In genomic region chr2:177075254-177075653, GRCh38 we compare ENCODE assay signal across 25 cellular contexts.
A peak's percentile ranks its signal among the peaks of the same experiment; 100 is the strongest.
DNase-seq lines count a peak whose midpoint lies in the region; ATAC-seq, FAIRE-seq and TF ChIP-seq lines count a peak whose summit lies in the region.
"Had no signal": no experiment of that assay in that cellular context is flagged by ENCODE, and none has a peak within 500 bp of the region (broad histone marks: within the 10 kb centered on the region; RNA-seq: fewer than 3 reads in every experiment).

No MANE protein-coding gene starts in this region.

- no peak overlapping the region for H3K27ac Mint-ChIP-seq in GM23338
- no peak overlapping the region for H3K27ac Mint-ChIP-seq in astrocyte (ENCODE audit: unreplicated experiment)
- no peak overlapping the region for H3K27ac Mint-ChIP-seq in activated T-cell treated with anti-CD3 and anti-CD28 coated beads, Interleukin-2, amount 50 U/mL, for 24 hours
- H3K27ac Mint-ChIP-seq: CD4-positive, CD25-positive, alpha-beta regulatory T cell; T-cell had no signal

- H3K4me3 ChIP-seq in GM23338 (no peak overlapping the region), astrocyte (ENCODE audit: insufficient read depth, low read depth, low read length) (no peak overlapping the region)
- H3K4me3 ChIP-seq: GM12878 had no signal

- H3K4me1 ChIP-seq in GM23338 (ENCODE audit: insufficient read depth) (peaks cover 5% of the 10 kb centered on the region; the same call in 1 of the 2 replicates), astrocyte (ENCODE audit: insufficient read depth, low read length) (no peaks in the 10 kb centered on the region)
- H3K4me1 ChIP-seq: BE2C had no signal

- H3K9me2 ChIP-seq in GM23338 (ENCODE audit: insufficient read depth), result peaks cover 4% of the 10 kb centered on the region; the same call in 1 of the 2 replicates

- FAIRE-seq in astrocyte (lab: Jason Lieb, UNC), result no peak
- FAIRE-seq: GM12878, GM19239, H1 had no signal

- H3K9me3 Mint-ChIP-seq in GM23338, result no peaks in the 10 kb centered on the region
- no peaks in the 10 kb centered on the region for H3K9me3 Mint-ChIP-seq in astrocyte (ENCODE audit: unreplicated experiment)
- no peaks in the 10 kb centered on the region for H3K9me3 Mint-ChIP-seq in activated T-cell treated with anti-CD3 and anti-CD28 coated beads, Interleukin-2, amount 50 U/mL, for 24 hours
- H3K9me3 Mint-ChIP-seq: T-cell had no signal

- H3K36me3 ChIP-seq in GM23338 (ENCODE audit: insufficient read depth) (no peaks in the 10 kb centered on the region), astrocyte (ENCODE audit: insufficient read depth, low read length) (no peaks in the 10 kb centered on the region)
- H3K36me3 ChIP-seq: BE2C had no signal

- no peaks in the 10 kb centered on the region for H3K79me2 ChIP-seq in GM23338 (replicated peaks; ENCODE audit: insufficient read depth)
- H3K79me2 ChIP-seq in astrocyte (ENCODE audit: insufficient read depth, low read length), result no peaks in the 10 kb centered on the region

- no peaks in the 10 kb centered on the region for H3K9me3 ChIP-seq in astrocyte (ENCODE audit: insufficient read depth, low read depth, low read length)
- H3K9me3 ChIP-seq: BE2C had no signal

- no peak overlapping the region for H3K4me2 ChIP-seq in GM23338
- no peak overlapping the region for H3K4me2 ChIP-seq in astrocyte (ENCODE audit: low read length)
- H3K4me2 ChIP-seq: KMS-11 had no signal

- no peak overlapping the region for H3K4me3 Mint-ChIP-seq in GM23338
- H3K4me3 Mint-ChIP-seq in astrocyte (ENCODE audit: unreplicated experiment), result no peak overlapping the region
- no peak overlapping the region for H3K4me3 Mint-ChIP-seq in activated T-cell treated with anti-CD3 and anti-CD28 coated beads, Interleukin-2, amount 50 U/mL, for 24 hours
- H3K4me3 Mint-ChIP-seq: CD4-positive, CD25-positive, alpha-beta regulatory T cell; T-cell had no signal

- H3K27me3 Mint-ChIP-seq in GM23338 (ENCODE audit: insufficient read depth, low read depth, poor library complexity) (no peaks in the 10 kb centered on the region), astrocyte (ENCODE audit: low read depth, unreplicated experiment) (peaks cover 6% of the 10 kb centered on the region)
- peaks cover 24% of the 10 kb centered on the region for H3K27me3 Mint-ChIP-seq in activated T-cell treated with anti-CD3 and anti-CD28 coated beads, Interleukin-2, amount 50 U/mL, for 24 hours

- H3K9ac ChIP-seq in astrocyte (ENCODE audit: low read length), result no peak overlapping the region
- H3K9ac ChIP-seq: KMS-11 had no signal

- no peak overlapping the region for H3K27ac ChIP-seq in GM23338 (ENCODE audit: low read depth)
- no peak overlapping the region for H3K27ac ChIP-seq in astrocyte (ENCODE audit: low read depth, low read length)
- H3K27ac ChIP-seq: KMS-11, RWPE1 had no signal

- H3K27me3 ChIP-seq in GM23338 (ENCODE audit: insufficient read depth), result no peaks in the 10 kb centered on the region
- no peaks in the 10 kb centered on the region for H3K27me3 ChIP-seq in astrocyte (ENCODE audit: insufficient read depth, low read length)
- H3K27me3 ChIP-seq: BE2C had no signal

- TF ChIP-seq CTCF in GM23338 (conservative IDR thresholded peaks at IDR 0.05; ENCODE audit: low read depth in 2 of 2), result no peak
- TF ChIP-seq CTCF in astrocyte (IDR thresholded peaks at IDR 0.05; ENCODE audit: insufficient read depth, low read depth, low read length), result no peak

- ATAC-seq in GM23338 (no peak), HG03439 (IDR thresholded peaks at IDR 0.05; ENCODE audit: unreplicated experiment) (no peak)
- ATAC-seq: GM12878, SK-N-SH treated with all-trans-retinoic acid at 6 μM for 48 hours, T-cell had no signal

- H2AFZ ChIP-seq in GM23338, result peak overlapping the region; percentile 67; the same call in 1 of the 2 replicates
- H2AFZ ChIP-seq in astrocyte (ENCODE audit: low read depth, low read length), result no peak overlapping the region

- no peaks in the 10 kb centered on the region for H3F3A ChIP-seq in GM23338 (replicated peaks; ENCODE audit: low read depth)

- H4K20me1 ChIP-seq in GM23338 (replicated peaks; ENCODE audit: insufficient read depth) (no peaks in the 10 kb centered on the region), astrocyte (ENCODE audit: insufficient read depth, low read length) (no peaks in the 10 kb centered on the region)

- no peaks in the 10 kb centered on the region for H3K36me3 Mint-ChIP-seq in GM23338 (ENCODE audit: low read depth)
- no peaks in the 10 kb centered on the region for H3K36me3 Mint-ChIP-seq in astrocyte (ENCODE audit: low read depth, unreplicated experiment)
- H3K36me3 Mint-ChIP-seq in activated T-cell treated with anti-CD3 and anti-CD28 coated beads, Interleukin-2, amount 50 U/mL, for 24 hours (ENCODE audit: low read depth), result no peaks in the 10 kb centered on the region
- H3K36me3 Mint-ChIP-seq: CD4-positive, CD25-positive, alpha-beta regulatory T cell; T-cell had no signal

- H3K4me1 Mint-ChIP-seq in GM23338 (peaks cover 11% of the 10 kb centered on the region), astrocyte (ENCODE audit: low read depth, unreplicated experiment) (peaks cover 6% of the 10 kb centered on the region)
- H3K4me1 Mint-ChIP-seq in activated T-cell treated with anti-CD3 and anti-CD28 coated beads, Interleukin-2, amount 50 U/mL, for 24 hours (ENCODE audit: low read depth), result peaks cover 2% of the 10 kb centered on the region
- H3K4me1 Mint-ChIP-seq: CD4-positive, CD25-positive, alpha-beta regulatory T cell; T-cell had no signal

- DNase-seq in GM23338 (ENCODE audit: low spot score) (no peak), NCI-H226 (peak; percentile 54), astrocyte (ENCODE audit: low read depth) (peak; percentile 12), NCI-H748 (lab: John Stamatoyannopoulos, UW; ENCODE audit: unreplicated experiment) (no peak)
- DNase-seq in activated T-cell treated with anti-CD3 and anti-CD28 coated beads, Interleukin-2, amount 50 U/mL, for 24 hours, result no peak
- DNase-seq in stimulated activated CD8-positive, alpha-beta memory T cell treated with anti-CD3 and anti-CD28 coated beads, Interleukin-4, amount 100 ng/mL, for 48 hours, result no peak
- DNase-seq: BE2C; CD4-positive, CD25-positive, alpha-beta regulatory T cell; COR-L47; DMS 273 treated with DMSO at 0.1 percent for 48 hours; DND-41; GF-D8; NCI-H1092 treated with DMSO at 0.1 percent for 48 hours; NCI-H2081; NCI-H2171 treated with DMSO at 0.1 percent for 48 hours; NCI-H446 treated with DMSO at 0.1 percent for 48 hours; SIG-M5; T-cell had no signal

TF ChIP-seq in GM23338, 12 proteins besides CTCF, POLR2A, EP300 and RAD21:
- TF ChIP-seq CREB1 (CRISPR knock-in tag; IDR thresholded peaks at IDR 0.05; ENCODE audit: low read depth), result no peak

Comparison
In these comparisons a context has a peak if more than half of its experiments do, and no peak if none do; other contexts are left out.
1. DNase-seq: peak in NCI-H226 (single experiment) and astrocyte (single experiment); none in GM23338 (single experiment), activated T-cell treated with anti-CD3 and anti-CD28 coated beads, Interleukin-2, amount 50 U/mL, for 24 hours (single experiment), stimulated activated CD8-positive, alpha-beta memory T cell treated with anti-CD3 and anti-CD28 coated beads, Interleukin-4, amount 100 ng/mL, for 48 hours (single experiment) and NCI-H748 (single experiment).